In genomic region chr11:114479331-114479730, GRCh38 we compare ENCODE assay signal across 14 cellular contexts. TPM values are rescaled to one million over a fixed set of nuclear protein-coding genes. Genes with fewer than 3 reads are reported as not detected.
DNase-seq lines count a peak whose midpoint lies in the region; ATAC-seq and TF ChIP-seq lines count a peak whose summit lies in the region.
"Had no signal": no experiment of that assay in that cellular context is flagged by ENCODE, and none has a peak within 500 bp of the region (broad histone marks: within the 10 kb centered on the region; RNA-seq: fewer than 3 reads in every experiment).

No MANE protein-coding gene starts in this region.

- peaks cover 20% of the 10 kb centered on the region for H3K9me3 Mint-ChIP-seq in WTC11
- peaks cover 0 to 4% (median 0%) of the 10 kb centered on the region in 6 donors for H3K9me3 Mint-ChIP-seq in immature natural killer cell

- DNase-seq in A172 (ENCODE audit: low spot score) (peak; percentile 2), HT1080 (ENCODE audit: low read depth) (peak; percentile 66), WTC11 (ENCODE audit: low spot score) (no peak), fibroblast of pulmonary artery (ENCODE audit: low read depth) (peak; percentile 13), DMS 273 (lab: John Stamatoyannopoulos, UW; ENCODE audit: unreplicated experiment) (no peak), immature natural killer cell (no peak), cortex of kidney (lab: John Stamatoyannopoulos, UW) (no peak)
- DNase-seq: DMS79; KG1; NCI-H1092 treated with DMSO at 0.1 percent for 48 hours; NCI-H1694 treated with DMSO at 0.1 percent for 48 hours; NK-92 treated with Interleukin-12 subunit alpha and Interleukin-12 subunit beta, amount 100 ng/mL, for 24 hours had no signal

- POLR2A ChIA-PET in WTC11 (lab: Charles Lee), result no interaction called here

- H3K36me3 Mint-ChIP-seq in WTC11 (peaks cover 14% of the 10 kb centered on the region), immature natural killer cell (peaks cover under 1 to 3% (median 2%) of the 10 kb centered on the region in 3 donors)

- H3K4me3 Mint-ChIP-seq in WTC11, result no peak overlapping the region
- no peak overlapping the region for H3K4me3 Mint-ChIP-seq in immature natural killer cell

- H3K27ac Mint-ChIP-seq in WTC11 (peak overlapping the region; percentile 58), immature natural killer cell (no peak overlapping the region)

- ATAC-seq in WTC11, result no peak
- ATAC-seq in GM21529 (IDR thresholded peaks at IDR 0.05; ENCODE audit: unreplicated experiment), result no peak

- no peak for TF ChIP-seq CTCF in WTC11 (IDR thresholded peaks at IDR 0.05)
- no peak for TF ChIP-seq CTCF in fibroblast of pulmonary artery (IDR thresholded peaks at IDR 0.05; ENCODE audit: low read length, missing control alignments)

- H3K27me3 Mint-ChIP-seq in WTC11 (ENCODE audit: low read depth) (no peaks in the 10 kb centered on the region; the same call in 1 of the 2 replicates), immature natural killer cell (ENCODE audit: low read depth in 3 of 3) (peaks cover 1 to 4% (median 3%) of the 10 kb centered on the region in 3 donors)

- H3K4me1 Mint-ChIP-seq in WTC11 (peaks cover 84% of the 10 kb centered on the region), immature natural killer cell (no peaks in the 10 kb centered on the region)

- CTCF ChIA-PET in WTC11 (lab: Charles Lee), result interaction anchor here (1.1 kb wide), 1 partner anchor 139 kb away, joined by 3 read pairs; no protein-coding TSS in a partner anchor

- no peak overlapping the region for H3K4me3 ChIP-seq in fibroblast of pulmonary artery (replicated peaks; ENCODE audit: low read depth, low read length)
- H3K4me3 ChIP-seq: MG63 had no signal

TF ChIP-seq in WTC11, 78 proteins besides CTCF, POLR2A, EP300 and RAD21:
- TF ChIP-seq SMAD3 (CRISPR knock-in tag; IDR thresholded peaks at IDR 0.05; ENCODE audit: borderline replicate concordance), result no peak
- TF ChIP-seq ZNF425 (CRISPR knock-in tag; conservative IDR thresholded peaks at IDR 0.05), result no peak
- no peak for TF ChIP-seq ZNF263 (CRISPR knock-in tag; IDR thresholded peaks at IDR 0.05; ENCODE audit: low read depth)
- no peak for TF ChIP-seq ELF4 (CRISPR knock-in tag; IDR thresholded peaks at IDR 0.05; ENCODE audit: low read depth)
- TF ChIP-seq ZNF281 (CRISPR knock-in tag; IDR thresholded peaks at IDR 0.05), result no peak
- TF ChIP-seq NR2C2 (CRISPR knock-in tag; IDR thresholded peaks at IDR 0.05), result no peak
- no peak for TF ChIP-seq CREM (CRISPR knock-in tag; IDR thresholded peaks at IDR 0.05)
- no peak for TF ChIP-seq PREB (CRISPR knock-in tag; IDR thresholded peaks at IDR 0.05; ENCODE audit: borderline replicate concordance)
- no peak for TF ChIP-seq JUN (CRISPR knock-in tag; IDR thresholded peaks at IDR 0.05)
- no peak for TF ChIP-seq AFF4 (CRISPR knock-in tag; IDR thresholded peaks at IDR 0.05; ENCODE audit: borderline replicate concordance)
- TF ChIP-seq ZBTB21 (CRISPR knock-in tag; IDR thresholded peaks at IDR 0.05; ENCODE audit: borderline replicate concordance), result no peak
- TF ChIP-seq NFE2L1 (CRISPR knock-in tag; IDR thresholded peaks at IDR 0.05), result no peak
- no peak for TF ChIP-seq CREB1 (CRISPR knock-in tag; IDR thresholded peaks at IDR 0.05)
- no peak for TF ChIP-seq CBFB (CRISPR knock-in tag; IDR thresholded peaks at IDR 0.05; ENCODE audit: low read depth)
- no peak for TF ChIP-seq EMX1 (CRISPR knock-in tag; IDR thresholded peaks at IDR 0.05)
- no peak for TF ChIP-seq USF2 (CRISPR knock-in tag; IDR thresholded peaks at IDR 0.05)
- TF ChIP-seq SOX15 (CRISPR knock-in tag; IDR thresholded peaks at IDR 0.05), result no peak

RNA-seq across cellular contexts. Expression of gene REXO2, which starts 40.1 kb away (rescaled TPM):
- total RNA-seq in A172 (2014; rRNA removed; shearing (Covaris generic)), result 136 and 168 TPM in 2 replicates
- 217 and 231 TPM in 2 replicates for total RNA-seq in HT1080 (2014; rRNA removed; shearing (Covaris generic))
- polyA plus RNA-seq in HT1080 (2015; cell fraction: cytosol; rRNA removed), result 198 and 201 TPM in 2 replicates
- polyA plus RNA-seq in HT1080 (2015; cell fraction: nucleus; rRNA removed), result 150 and 158 TPM in 2 replicates
- 90.2 to 99.1 TPM (median 98.8 TPM) in 3 replicates for total RNA-seq in WTC11 (2021)
- polyA plus RNA-seq in immature natural killer cell, result 10 to 100 TPM; 45.5 to 49.4 (median 45.9) TPM

Comparison
In these comparisons a context has a peak if more than half of its experiments do, and no peak if none do; other contexts are left out.
1. DNase-seq: peak in A172 (single experiment), HT1080 (single experiment) and fibroblast of pulmonary artery (single experiment); none in WTC11 (single experiment), DMS 273 (single experiment), immature natural killer cell (0 of 3) and cortex of kidney (single experiment).